ENCODE assay signal across 12 cellular contexts in genomic region chr14:52801014-52801708, GRCh38. TPM values are rescaled to one million over a fixed set of nuclear protein-coding genes. Genes with fewer than 3 reads are reported as not detected.
A peak's percentile ranks its signal among the peaks of the same experiment; 100 is the strongest.
DNase-seq lines count a peak whose midpoint lies in the region; ATAC-seq and TF ChIP-seq lines count a peak whose summit lies in the region.
"Had no signal": no experiment of that assay in that cellular context is flagged by ENCODE, and none has a peak within 500 bp of the region (broad histone marks: within the 10 kb centered on the region; RNA-seq: fewer than 3 reads in every experiment).

No MANE protein-coding gene starts in this region.

- H3K4me3 Mint-ChIP-seq in activated CD8-positive, alpha-beta memory T cell treated with anti-CD3 and anti-CD28 coated beads, Interleukin-2, amount 10 ng/mL, durations not matched to agents 7 days and 5 days: no peak overlapping the region

- TF ChIP-seq CTCF in thoracic aorta (IDR thresholded peaks at IDR 0.05): no peak

- no peaks in the 10 kb centered on the region for H3K9me3 Mint-ChIP-seq in activated CD8-positive, alpha-beta memory T cell treated with anti-CD3 and anti-CD28 coated beads, Interleukin-2, amount 10 ng/mL, durations not matched to agents 7 days and 5 days (ENCODE audit: low read depth)

- CTCF ChIA-PET in activated CD8-positive, alpha-beta memory T cell treated with anti-CD3 and anti-CD28 coated beads, Interleukin-2, amount 10 ng/mL, durations not matched to agents 7 days and 5 days (lab: Charles Lee): no interaction called here

- peaks cover 9% of the 10 kb centered on the region for H3K4me1 Mint-ChIP-seq in activated CD8-positive, alpha-beta memory T cell treated with anti-CD3 and anti-CD28 coated beads, Interleukin-2, amount 10 ng/mL, durations not matched to agents 7 days and 5 days

- H3K27ac Mint-ChIP-seq in activated CD8-positive, alpha-beta memory T cell treated with anti-CD3 and anti-CD28 coated beads, Interleukin-2, amount 10 ng/mL, durations not matched to agents 7 days and 5 days: no peak overlapping the region

- H3K27me3 Mint-ChIP-seq in activated CD8-positive, alpha-beta memory T cell treated with anti-CD3 and anti-CD28 coated beads, Interleukin-2, amount 10 ng/mL, durations not matched to agents 7 days and 5 days: peaks cover 3% of the 10 kb centered on the region

- peaks cover 4% of the 10 kb centered on the region for H3K36me3 Mint-ChIP-seq in activated CD8-positive, alpha-beta memory T cell treated with anti-CD3 and anti-CD28 coated beads, Interleukin-2, amount 10 ng/mL, durations not matched to agents 7 days and 5 days

- H3K27me3 ChIP-seq in thoracic aorta (replicated peaks; ENCODE audit: insufficient read depth): no peaks in the 10 kb centered on the region
- H3K27me3 ChIP-seq: pancreas had no signal

- H3K4me1 ChIP-seq in thoracic aorta (ENCODE audit: control insufficient read depth in 1 of 2, low read depth in 2 of 2): peaks cover 2 to 33% of the 10 kb centered on the region in 2 donors
- H3K4me1 ChIP-seq: pancreas had no signal

- peak overlapping the region; percentile 87 to 91 for H3K27ac ChIP-seq in thoracic aorta
- H3K27ac ChIP-seq: C4-2B had no signal

- no peaks in the 10 kb centered on the region for H3K36me3 ChIP-seq in thoracic aorta
- H3K36me3 ChIP-seq: pancreas had no signal

- H3K4me3 ChIP-seq in thoracic aorta: peak overlapping the region; percentile 25
- H3K4me3 ChIP-seq: pancreas had no signal

- DNase-seq in activated CD8-positive, alpha-beta memory T cell treated with anti-CD3 and anti-CD28 coated beads, Interleukin-2, amount 10 ng/mL, durations not matched to agents 7 days and 5 days: no peak
- no peak for DNase-seq in activated CD8-positive, alpha-beta memory T cell treated with anti-CD3 and anti-CD28 coated beads for 24 hours
- DNase-seq in amniotic stem cell (lab: John Stamatoyannopoulos, UW): peak; percentile 53
- DNase-seq in hepatic stellate cell (ENCODE audit: low spot score): peak; percentile 75
- DNase-seq in thoracic aorta (ENCODE audit: low spot score): peak; percentile 70
- no peak for DNase-seq in HT-29 (ENCODE audit: low spot score)
- no peak for DNase-seq in NCI-H187 (lab: John Stamatoyannopoulos, UW)
- DNase-seq: NCI-H748 treated with DMSO at 0.1 percent for 48 hours, pancreas had no signal

- ATAC-seq in activated CD8-positive, alpha-beta memory T cell treated with anti-CD3 and anti-CD28 coated beads, Interleukin-2, amount 10 ng/mL, durations not matched to agents 7 days and 5 days: peak; percentile 51
- ATAC-seq in thoracic aorta (ENCODE audit: insufficient number of reproducible peaks, low FRiP score, low read depth): peak; percentile 91
- ATAC-seq in HG03521 (IDR thresholded peaks at IDR 0.05; ENCODE audit: unreplicated experiment): no peak
- ATAC-seq: activated CD4-positive, CD25-positive, alpha-beta regulatory T cell treated with anti-CD3 and anti-CD28 coated beads, Interleukin-2, amount 50 U/mL, for 24 hours had no signal

- no peaks in the 10 kb centered on the region for H3K9me3 ChIP-seq in thoracic aorta
- H3K9me3 ChIP-seq: pancreas had no signal

RNA-seq across cellular contexts. Expression of gene GNPNAT1, which starts 9.8 kb away (rescaled TPM):
- 10 to 100 TPM; 11.9 to 13.7 TPM for total RNA-seq in activated CD8-positive, alpha-beta memory T cell treated with anti-CD3 and anti-CD28 coated beads, Interleukin-2, amount 10 ng/mL, durations not matched to agents 7 days and 5 days
- 10 to 100 TPM; 15.8 to 78.2 TPM for total RNA-seq in thoracic aorta
- 17.8 and 23.7 TPM in 2 replicates for total RNA-seq in HT-29 (2014; rRNA removed; shearing (Covaris generic))

Comparison
In these comparisons a context has a peak if more than half of its experiments do, and no peak if none do; other contexts are left out.
1. DNase-seq: peak in amniotic stem cell (single experiment), hepatic stellate cell (single experiment) and thoracic aorta (single experiment); none in activated CD8-positive, alpha-beta memory T cell treated with anti-CD3 and anti-CD28 coated beads, Interleukin-2, amount 10 ng/mL, durations not matched to agents 7 days and 5 days (single experiment), activated CD8-positive, alpha-beta memory T cell treated with anti-CD3 and anti-CD28 coated beads for 24 hours (single experiment), HT-29 (single experiment) and NCI-H187 (0 of 2).